ENCODE assay signal across 8 cellular contexts in genomic region chr1:84758968-84759491, GRCh38.
DNase-seq lines count a peak whose midpoint lies in the region; ATAC-seq and TF ChIP-seq lines count a peak whose summit lies in the region.

No MANE protein-coding gene starts in this region.

- no peaks in the 10 kb centered on the region for H3K79me2 ChIP-seq in PC-9 (ENCODE audit: low read depth)

- CTCF ChIA-PET in PC-9 (lab: Charles Lee): interaction anchor here (0.6 kb wide), 1 partner anchor 34 kb away, joined by 3 read pairs; no protein-coding TSS in a partner anchor

- no peak overlapping the region for H3K4me2 ChIP-seq in PC-9

- ATAC-seq in Right ventricle myocardium superior (ENCODE audit: poor library complexity): peak; percentile 81
- peak; percentile 69 for ATAC-seq in activated naive CD8-positive, alpha-beta T cell treated with anti-CD3 and anti-CD28 coated beads, Interleukin-2, amount 50 U/mL, for 24 hours
- ATAC-seq in HG03175 (IDR thresholded peaks at IDR 0.05; ENCODE audit: unreplicated experiment): no peak
- ATAC-seq in HG02642 (IDR thresholded peaks at IDR 0.05; ENCODE audit: poor library complexity, unreplicated experiment): no peak

- H3K9me3 Mint-ChIP-seq in activated naive CD8-positive, alpha-beta T cell treated with anti-CD3 and anti-CD28 coated beads, Interleukin-2, amount 50 U/mL, for 24 hours: no peaks in the 10 kb centered on the region

- H4K20me1 ChIP-seq in PC-9 (ENCODE audit: insufficient read depth): no peaks in the 10 kb centered on the region

- no peaks in the 10 kb centered on the region for H3F3A ChIP-seq in PC-9 (ENCODE audit: insufficient read depth, low read depth)

- intact Hi-C loops in Right ventricle myocardium superior (cut with DNase I) (loop anchor here (10.0 kb wide), 1 partner anchor 324 kb away; no protein-coding TSS in a partner anchor), cardiac septum (cut with DNase I) (loop anchor here (10.0 kb wide), 4 partner anchors 254 to 824 kb away; partner anchors contain the start of genes GNG5, PRKACB and SPATA1), uterus (cut with DNase I; ENCODE audit: low total_unique reads) (no loop called here), PC-9 (cut with micrococcal nuclease; ENCODE audit: unreplicated experiment) (no loop called here)

- TF ChIP-seq POLR2A in uterus (IDR thresholded peaks at IDR 0.05): no peak

- no peaks in the 10 kb centered on the region for H3K9me2 ChIP-seq in PC-9 (ENCODE audit: insufficient read depth)

- H3K27ac Mint-ChIP-seq in activated naive CD8-positive, alpha-beta T cell treated with anti-CD3 and anti-CD28 coated beads, Interleukin-2, amount 50 U/mL, for 24 hours: peak overlapping the region; percentile 62

- H3K36me3 Mint-ChIP-seq in activated naive CD8-positive, alpha-beta T cell treated with anti-CD3 and anti-CD28 coated beads, Interleukin-2, amount 50 U/mL, for 24 hours (ENCODE audit: low read depth): no peaks in the 10 kb centered on the region

- H3K4me1 ChIP-seq in uterus (peaks cover 0 to 4% of the 10 kb centered on the region in 2 donors), PC-9 (replicated peaks; ENCODE audit: insufficient read depth) (no peaks in the 10 kb centered on the region)

- H3K27me3 Mint-ChIP-seq in activated naive CD8-positive, alpha-beta T cell treated with anti-CD3 and anti-CD28 coated beads, Interleukin-2, amount 50 U/mL, for 24 hours: no peaks in the 10 kb centered on the region

- peak overlapping the region; percentile 33 for H3K27ac ChIP-seq in layer of hippocampus (ENCODE audit: low read depth, low read length)
- H3K27ac ChIP-seq in uterus: peak overlapping the region; percentile 64 to 70
- no peak overlapping the region for H3K27ac ChIP-seq in PC-9

- H3K4me1 Mint-ChIP-seq in activated naive CD8-positive, alpha-beta T cell treated with anti-CD3 and anti-CD28 coated beads, Interleukin-2, amount 50 U/mL, for 24 hours: peaks cover 5% of the 10 kb centered on the region

- H3K9me3 ChIP-seq in uterus (no peaks in the 10 kb centered on the region), PC-9 (ENCODE audit: insufficient read depth, low read depth) (no peaks in the 10 kb centered on the region)

- no peak for TF ChIP-seq CTCF in uterus (IDR thresholded peaks at IDR 0.05)
- no peak for TF ChIP-seq CTCF in PC-9 (conservative IDR thresholded peaks at IDR 0.05)

- POLR2A ChIA-PET in PC-9 (lab: Charles Lee; ENCODE audit: unreplicated experiment): no interaction called here

- H3K4me3 ChIP-seq in uterus (peak overlapping the region; percentile 11 to 33), PC-9 (no peak overlapping the region)

- no peaks in the 10 kb centered on the region for H3K27me3 ChIP-seq in layer of hippocampus (ENCODE audit: control insufficient read depth, insufficient read depth, low read length)
- H3K27me3 ChIP-seq in uterus: no peaks in the 10 kb centered on the region
- no peaks in the 10 kb centered on the region for H3K27me3 ChIP-seq in PC-9 (ENCODE audit: insufficient read depth, low read depth)

- H3K36me3 ChIP-seq in uterus (no peaks in the 10 kb centered on the region), PC-9 (ENCODE audit: low read depth) (no peaks in the 10 kb centered on the region)

- BruUV-seq in PC-9 (replicated peaks; lab: Mats Ljungman, UMichigan): no TSS peak

- DNase-seq in Right ventricle myocardium superior: no peak
- no peak for DNase-seq in cardiac septum (ENCODE audit: low spot score)
- peak; percentile 16 for DNase-seq in activated naive CD8-positive, alpha-beta T cell treated with anti-CD3 and anti-CD28 coated beads, Interleukin-2, amount 50 U/mL, for 24 hours
- DNase-seq in uterus: peak; percentile 34 to 44
- DNase-seq in PC-9: no peak

- H2AFZ ChIP-seq in PC-9: no peak overlapping the region

- H3K4me3 Mint-ChIP-seq in activated naive CD8-positive, alpha-beta T cell treated with anti-CD3 and anti-CD28 coated beads, Interleukin-2, amount 50 U/mL, for 24 hours: peak overlapping the region; percentile 12

Comparison
In these comparisons a context has a peak if more than half of its experiments do, and no peak if none do; other contexts are left out.
1. ATAC-seq: peak in Right ventricle myocardium superior (single experiment) and activated naive CD8-positive, alpha-beta T cell treated with anti-CD3 and anti-CD28 coated beads, Interleukin-2, amount 50 U/mL, for 24 hours (single experiment); none in HG03175 (single experiment) and HG02642 (single experiment).
2. DNase-seq: peak in activated naive CD8-positive, alpha-beta T cell treated with anti-CD3 and anti-CD28 coated beads, Interleukin-2, amount 50 U/mL, for 24 hours (single experiment) and uterus (2 of 2); none in Right ventricle myocardium superior (single experiment), cardiac septum (single experiment) and PC-9 (0 of 2).
3. intact Hi-C loops: an anchor here in Right ventricle myocardium superior (10.0 kb wide) and cardiac septum (10.0 kb wide); none called in uterus and PC-9.